In the genomic region with DNA sequence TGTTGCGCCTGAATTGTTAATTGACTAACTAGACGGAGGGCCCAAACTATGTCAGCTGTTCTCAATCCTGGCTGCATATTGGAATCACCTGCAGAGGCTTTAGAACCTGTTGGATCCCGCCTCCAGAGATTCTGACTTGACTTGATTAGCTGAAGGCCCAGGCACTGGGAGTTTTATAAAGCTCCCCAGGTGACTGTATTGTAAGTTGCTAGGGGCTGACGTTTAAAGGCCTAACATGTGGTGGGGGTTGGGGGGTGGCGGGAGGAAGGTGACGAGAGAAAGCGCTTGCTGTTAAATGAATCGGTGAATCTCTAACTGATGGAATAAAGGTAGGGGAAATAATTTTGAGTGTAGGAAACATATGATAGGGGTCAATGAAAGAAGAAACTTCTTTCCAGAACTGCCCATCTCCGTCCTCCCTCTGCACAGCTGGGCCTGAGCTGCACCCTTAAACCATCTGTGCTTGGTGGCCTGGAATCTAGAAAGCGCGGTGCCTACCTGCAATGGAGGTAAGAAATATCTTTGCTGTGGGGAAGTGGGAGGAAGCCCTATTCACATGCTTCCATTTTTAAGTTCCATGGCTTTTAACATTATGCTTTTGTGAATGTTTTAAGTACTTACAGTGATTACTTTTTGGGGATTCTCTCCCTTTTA, we compare ENCODE assay signal across 19 cellular contexts.
"Had no signal": no experiment of that assay in that cellular context is flagged by ENCODE, and none has a peak within 500 bp of the region (broad histone marks: within the 10 kb centered on the region; RNA-seq: fewer than 3 reads in every experiment).

No MANE protein-coding gene starts in this region.

- H3K27ac ChIP-seq: ascending aorta, colonic mucosa, lower lobe of right lung, right lobe of liver, thoracic aorta, upper lobe of left lung had no signal

- ATAC-seq: activated CD4-positive, CD25-positive, alpha-beta regulatory T cell treated with anti-CD3 and anti-CD28 coated beads, Interleukin-2, amount 50 U/mL, for 24 hours; activated T-cell treated with anti-CD3 and anti-CD28 coated beads, Interleukin-2, amount 50 U/mL, for 72 hours; lower lobe of right lung; right lobe of liver; stimulated activated effector memory CD8-positive, alpha-beta T cell treated with anti-CD3 and anti-CD28 coated beads, Interleukin-12 subunit alpha, Interleukin-12 subunit beta, amount 100 ng/mL, for 72 hours had no signal

- DNase-seq: activated effector memory CD4-positive, alpha-beta T cell treated with anti-CD3 and anti-CD28 coated beads, Interleukin-2, amount 50 U/mL, for 16 hours; activated T-cell treated with anti-CD3 and anti-CD28 coated beads, Interleukin-2, amount 50 U/mL, for 72 hours; colonic mucosa; erythroblast; hypothalamus; lower lobe of right lung; pancreas; right lobe of liver; small intestine; stimulated activated CD4-positive, alpha-beta T cell treated with anti-CD3 and anti-CD28 coated beads, Interleukin-4, amount 100 ng/mL, for 1 hour; T1000; upper lobe of left lung had no signal

- FAIRE-seq: endometrium, frontal cortex, keratinocyte, pancreas, small intestine had no signal

- H3K4me1 ChIP-seq: ascending aorta, colonic mucosa, lower lobe of right lung, right lobe of liver, upper lobe of left lung had no signal

- H3K9me3 ChIP-seq: ascending aorta, colonic mucosa, lower lobe of right lung, pancreas, right lobe of liver, thoracic aorta, upper lobe of left lung had no signal

- H3K27me3 ChIP-seq: ascending aorta, colonic mucosa, pancreas, right lobe of liver, upper lobe of left lung had no signal

- H3K36me3 ChIP-seq: ascending aorta, colonic mucosa, lower lobe of right lung, pancreas, right lobe of liver, thoracic aorta, upper lobe of left lung had no signal

- H3K4me3 ChIP-seq: ascending aorta, colonic mucosa, lower lobe of right lung, pancreas, right lobe of liver, thoracic aorta, upper lobe of left lung had no signal
